1 cellular context compared by ENCODE assay signal in genomic region chr9:81819859-81820546, GRCh38.
TF ChIP-seq lines count a peak whose summit lies in the region.

No MANE protein-coding gene starts in this region.

TF ChIP-seq in IMR-90, 13 proteins besides CTCF, POLR2A, EP300 and RAD21 (continued from another document):
- TF ChIP-seq CHD1 (IDR thresholded peaks at IDR 0.05; ENCODE audit: low read depth, low read length) (no peak), RCOR1 (IDR thresholded peaks at IDR 0.05; ENCODE audit: insufficient replicate concordance, low read length) (no peak), MAZ (IDR thresholded peaks at IDR 0.05; ENCODE audit: borderline replicate concordance, low read depth, low read length) (no peak), RFX5 (IDR thresholded peaks at IDR 0.05; ENCODE audit: low read depth, low read length) (no peak), MXI1 (IDR thresholded peaks at IDR 0.05; ENCODE audit: borderline replicate concordance, low read depth, low read length) (no peak), CEBPB (IDR thresholded peaks at IDR 0.05; ENCODE audit: low read depth, low read length) (no peak), BHLHE40 (IDR thresholded peaks at IDR 0.05; ENCODE audit: low read depth, low read length) (no peak)
TF ChIP-seq in IMR-90: peak in this region for 0.
